In genomic region chr19:12295191-12295590, GRCh38 we compare ENCODE assay signal across 8 cellular contexts. TPM values are rescaled to one million over a fixed set of nuclear protein-coding genes. Genes with fewer than 3 reads are reported as not detected.
DNase-seq lines count a peak whose midpoint lies in the region; ATAC-seq, FAIRE-seq and TF ChIP-seq lines count a peak whose summit lies in the region.

No MANE protein-coding gene starts in this region.

- ATAC-seq in pancreas (no peak), GM18519 (IDR thresholded peaks at IDR 0.05; ENCODE audit: low FRiP score, unreplicated experiment) (no peak), HG03342 (IDR thresholded peaks at IDR 0.05; ENCODE audit: unreplicated experiment) (no peak), GM18858 (IDR thresholded peaks at IDR 0.05; ENCODE audit: unreplicated experiment) (no peak)

- peak overlapping the region; percentile 93 for H2AFZ ChIP-seq in endothelial cell of umbilical vein (ENCODE audit: low read depth, low read length)

- H3K9me3 ChIP-seq in MG63 (peaks cover 10% of the 10 kb centered on the region), endothelial cell of umbilical vein (replicated peaks; ENCODE audit: control insufficient read depth, insufficient read depth, low read length) (no peaks in the 10 kb centered on the region), pancreas (no peaks in the 10 kb centered on the region)

- no peaks in the 10 kb centered on the region for H4K20me1 ChIP-seq in endothelial cell of umbilical vein (replicated peaks; ENCODE audit: control insufficient read depth, extremely low read depth, insufficient read depth, low read length)

- no peak overlapping the region for H3K9ac ChIP-seq in endothelial cell of umbilical vein (replicated peaks; ENCODE audit: extremely low read depth, insufficient read depth, low read length)

- DNase-seq in GM06990 (ENCODE audit: extremely low read depth, insufficient read length) = no peak
- DNase-seq in MG63 = no peak
- no peak for DNase-seq in endothelial cell of umbilical vein (ENCODE audit: low read depth, low spot score)
- DNase-seq in pancreas = no peak
- no peak for DNase-seq in NCI-H146 treated with DMSO at 0.1 percent for 48 hours (lab: John Stamatoyannopoulos, UW; ENCODE audit: unreplicated experiment)

- CTCF ChIA-PET in endothelial cell of umbilical vein (lab: Charles Lee) = interaction anchor here (1.0 to 1.3 kb wide), 2 partner anchors 204 to 371 kb away, joined by 3 read pairs; no protein-coding TSS in a partner anchor

- H3K27ac ChIP-seq in endothelial cell of umbilical vein (ENCODE audit: insufficient read depth, low read depth, low read length) = no peak overlapping the region
- H3K27ac ChIP-seq in pancreas = peak overlapping the region; percentile 93 to 99 (median 98)

- dilution Hi-C loops in endothelial cell of umbilical vein (cut with MboI; ENCODE audit: extremely low pct_ligation_motif_present, low sequenced_read_pairs) = no loop called here

- no TSS peak for BruUV-seq in endothelial cell of umbilical vein (replicated peaks; lab: Mats Ljungman, UMichigan)

- no peak overlapping the region for H3K4me2 ChIP-seq in endothelial cell of umbilical vein (ENCODE audit: insufficient read depth, low read length)

- WGBS in pancreas, 2 donors = 7 to 12% methylated on average over 11 of the region's 11 CpGs

- H3K4me1 ChIP-seq in endothelial cell of umbilical vein (ENCODE audit: control insufficient read depth, extremely low read depth, insufficient read depth, low read length) (peaks cover 3% of the 10 kb centered on the region), pancreas (peaks cover 9 to 16% (median 15%) of the 10 kb centered on the region in 3 donors)

- FAIRE-seq in endothelial cell of umbilical vein (lab: Jason Lieb, UNC) = no peak
- FAIRE-seq in pancreas (lab: Jason Lieb, UNC) = no peak

- no peaks in the 10 kb centered on the region for H3K9me1 ChIP-seq in endothelial cell of umbilical vein (replicated peaks; ENCODE audit: control insufficient read depth, extremely low read depth, insufficient read depth, low read length)

- no peak for TF ChIP-seq CTCF in GM06990 (IDR thresholded peaks at IDR 0.05; ENCODE audit: insufficient read depth, low read length, poor library complexity, severe bottlenecking)
- no peak for TF ChIP-seq CTCF in endothelial cell of umbilical vein (IDR thresholded peaks at IDR 0.05; ENCODE audit: extremely low read depth in 1 of 2, insufficient read depth in 1 of 2, low read depth in 1 of 2, low read length in 2 of 2)
- TF ChIP-seq CTCF in pancreas (IDR thresholded peaks at IDR 0.05) = no peak

- intact Hi-C loops in endothelial cell of umbilical vein (cut with micrococcal nuclease) = no loop called here
- intact Hi-C loops in pancreas (cut with DNase I) = no loop called here

- H3K36me3 ChIP-seq in GM06990 (ENCODE audit: control insufficient read depth, insufficient read depth, low read length) (no peaks in the 10 kb centered on the region; the same call in 1 of the 2 replicates), MG63 (peaks cover 19% of the 10 kb centered on the region), endothelial cell of umbilical vein (ENCODE audit: control insufficient read depth in 2 of 2, extremely low read depth in 1 of 2, insufficient read depth in 2 of 2, low read length in 2 of 2) (no peaks in the 10 kb centered on the region), pancreas (no peaks in the 10 kb centered on the region)

- H3K27me3 ChIP-seq in GM06990 (replicated peaks; ENCODE audit: control insufficient read depth, insufficient read depth, low read length) (no peaks in the 10 kb centered on the region), MG63 (no peaks in the 10 kb centered on the region), endothelial cell of umbilical vein (ENCODE audit: control insufficient read depth in 2 of 2, insufficient read depth in 2 of 2, low read length in 2 of 2) (no peaks in the 10 kb centered on the region), pancreas (no peaks in the 10 kb centered on the region)

- H3K79me2 ChIP-seq in endothelial cell of umbilical vein (ENCODE audit: control insufficient read depth, insufficient read depth, low read length) = peaks cover 7% of the 10 kb centered on the region

- no peak for TF ChIP-seq POLR2A in endothelial cell of umbilical vein (IDR thresholded peaks at IDR 0.05; ENCODE audit: low read depth, low read length)

- peak overlapping the region; percentile 78 for H3K4me3 ChIP-seq in GM06990 (replicated peaks; ENCODE audit: low read depth, low read length)
- peak overlapping the region; percentile 83 for H3K4me3 ChIP-seq in MG63
- peak overlapping the region in 2 of 3 experiments; percentile 63 to 91 for H3K4me3 ChIP-seq in endothelial cell of umbilical vein (replicated peaks in 1 of 3; ENCODE audit: insufficient read depth in 1 of 3, low read depth in 1 of 3, low read length in 3 of 3)
- peak overlapping the region; percentile 69 to 100 (median 89) for H3K4me3 ChIP-seq in pancreas

- POLR2A ChIA-PET in endothelial cell of umbilical vein (lab: Charles Lee) = no interaction called here

TF ChIP-seq in endothelial cell of umbilical vein, 7 proteins besides CTCF, POLR2A, EP300 and RAD21:
- TF ChIP-seq MYC (IDR thresholded peaks at IDR 0.05; ENCODE audit: low read depth, low read length) = no peak
- TF ChIP-seq EZH2 (IDR thresholded peaks at IDR 0.05; ENCODE audit: borderline replicate concordance, low read depth, low read length, severe bottlenecking) = no peak
- no peak for TF ChIP-seq POLR2AphosphoS5 (IDR thresholded peaks at IDR 0.05; ENCODE audit: insufficient read depth, low read depth, low read length)
- no peak for TF ChIP-seq GATA2 (IDR thresholded peaks at IDR 0.05; ENCODE audit: insufficient read depth, insufficient read length, low read depth, low read length)
- no peak for TF ChIP-seq FOS (IDR thresholded peaks at IDR 0.05; ENCODE audit: borderline replicate concordance, insufficient read depth, low read length)
- no peak for TF ChIP-seq JUN (IDR thresholded peaks at IDR 0.05; ENCODE audit: borderline replicate concordance, insufficient read depth, insufficient read length, low read depth)
- no peak for TF ChIP-seq MAX (IDR thresholded peaks at IDR 0.05; ENCODE audit: insufficient read depth, insufficient read length)

RNA-seq across cellular contexts. Expression of gene ZNF44, which starts 0.5 kb away (rescaled TPM):
- total RNA-seq in MG63 (2014; rRNA removed; shearing (Covaris generic); ENCODE audit: low replicate concordance) = 7.7 and 10.2 TPM in 2 replicates
- total RNA-seq in endothelial cell of umbilical vein (5.2 and 7.4 TPM in 2 replicates), pancreas (10 to 100 TPM in 1 of 6 donors, 1 to 10 TPM in 5; 5.7 to 10.2 (median 7.9) TPM)
- polyA plus RNA-seq in endothelial cell of umbilical vein (2.0 and 2.1 TPM in 2 replicates), pancreas (10 to 100 TPM in 1 of 2 donors, 1 to 10 TPM in 1; 8.1 to 14.2 TPM)
- 3.1 and 3.4 TPM in 2 replicates for polyA plus RNA-seq in endothelial cell of umbilical vein (2011; cell fraction: cytosol; rRNA removed)
- 10.2 and 10.5 TPM in 2 replicates for polyA plus RNA-seq in endothelial cell of umbilical vein (2011; cell fraction: nucleus; rRNA removed)
- polyA plus RNA-seq in endothelial cell of umbilical vein (2012) = 3.9 and 4.0 TPM in 2 replicates
- 1.8 and 5.9 TPM in 2 replicates for polyA minus RNA-seq in endothelial cell of umbilical vein
- 2.6 TPM for polyA minus RNA-seq in endothelial cell of umbilical vein (2011; cell fraction: cytosol; rRNA and poly(A)+ RNA removed)
- 6.0 and 6.1 TPM in 2 replicates for polyA minus RNA-seq in endothelial cell of umbilical vein (2011; cell fraction: nucleus; rRNA and poly(A)+ RNA removed)

RNA-seq across cellular contexts. Expression of gene ZNF563, which starts 38.2 kb away (rescaled TPM):
- total RNA-seq in MG63 (2014; rRNA removed; shearing (Covaris generic); ENCODE audit: low replicate concordance) = 4.3 and 31.8 TPM in 2 replicates
- 0.44 and 1.1 TPM in 2 replicates for total RNA-seq in endothelial cell of umbilical vein
- 0.16 and 0.35 TPM in 2 replicates for polyA plus RNA-seq in endothelial cell of umbilical vein
- 0.37 and 0.48 TPM in 2 replicates for polyA plus RNA-seq in endothelial cell of umbilical vein (2011; cell fraction: cytosol; rRNA removed)
- polyA plus RNA-seq in endothelial cell of umbilical vein (2011; cell fraction: nucleus; rRNA removed) = 0.33 and 0.60 TPM in 2 replicates
- polyA plus RNA-seq in endothelial cell of umbilical vein (2012) = 0.33 TPM in 1 of 2 replicates, not detected in the other
- polyA minus RNA-seq in endothelial cell of umbilical vein = 0.28 and 1.1 TPM in 2 replicates
- not detected for polyA minus RNA-seq in endothelial cell of umbilical vein (2011; cell fraction: cytosol; rRNA and poly(A)+ RNA removed)
- polyA minus RNA-seq in endothelial cell of umbilical vein (2011; cell fraction: nucleus; rRNA and poly(A)+ RNA removed) = 0.48 and 0.58 TPM in 2 replicates
- total RNA-seq in pancreas = 1 to 10 TPM; 1.0 to 2.9 (median 2.0) TPM
- polyA plus RNA-seq in pancreas = 1 to 10 TPM; 1.6 to 1.8 TPM
